Comparison of ENCODE assay signal across 8 cellular contexts in genomic region chr10:125157473-125157865, GRCh38. TPM values are rescaled to one million over a fixed set of nuclear protein-coding genes. Genes with fewer than 3 reads are reported as not detected.
DNase-seq lines count a peak whose midpoint lies in the region; ATAC-seq, FAIRE-seq and TF ChIP-seq lines count a peak whose summit lies in the region.

No MANE protein-coding gene starts in this region.

- no peaks in the 10 kb centered on the region for H3K9me2 ChIP-seq in SK-N-SH

- H3K27ac ChIP-seq in SK-N-SH (ENCODE audit: low read depth in 2 of 2, low read length in 1 of 2) (peak overlapping the region; percentile 66 to 98; a peak in 2 of 4 replicates), ascending aorta (peak overlapping the region; percentile 94 to 99), kidney (ENCODE audit: low read depth in 2 of 2, low read length in 2 of 2) (peak overlapping the region; percentile 68 to 94), suprapubic skin (peak overlapping the region; percentile 95)

- no peak for FAIRE-seq in kidney (lab: Jason Lieb, UNC)

- intact Hi-C loops in ascending aorta (cut with DNase I), result loop anchor here (5.0 kb wide), 1 partner anchor 240 kb away; no protein-coding TSS in a partner anchor
- intact Hi-C loops in kidney (cut with DNase I), result no loop called here

- H2AFZ ChIP-seq in SK-N-SH (ENCODE audit: low read depth), result no peak overlapping the region

- H3F3A ChIP-seq in SK-N-SH (replicated peaks; ENCODE audit: insufficient read depth), result peaks cover 21% of the 10 kb centered on the region

- peak overlapping the region; percentile 66; the same call in 1 of the 2 replicates for H3K9ac ChIP-seq in SK-N-SH
- H3K9ac ChIP-seq in kidney (ENCODE audit: low read length in 2 of 2), result peak overlapping the region; percentile 3 to 76

- H3K9me3 ChIP-seq in SK-N-SH, result no peaks in the 10 kb centered on the region
- no peaks in the 10 kb centered on the region for H3K9me3 ChIP-seq in ascending aorta
- no peaks in the 10 kb centered on the region for H3K9me3 ChIP-seq in kidney (ENCODE audit: control insufficient read depth in 1 of 2, low read length in 2 of 2)
- no peaks in the 10 kb centered on the region for H3K9me3 ChIP-seq in suprapubic skin

- 35% methylated on average over 3 of the region's 3 CpGs for WGBS in SK-N-SH (ENCODE audit: low lambda C conversion rate)
- 38% methylated on average over 3 of the region's 3 CpGs for WGBS in suprapubic skin

- CTCF ChIA-PET in SK-N-SH (lab: Yijun Ruan, JAX), result interaction anchor here (0.8 to 1.5 kb wide), 3 partner anchors 14 to 186 kb away, joined by 3 to 4 read pairs (median 3); no protein-coding TSS in a partner anchor

- peak overlapping the region; percentile 73 to 81 for H3K4me3 ChIP-seq in SK-N-SH (ENCODE audit: low read depth in 2 of 2, low read length in 1 of 2)
- peak overlapping the region; percentile 92 to 96 for H3K4me3 ChIP-seq in ascending aorta
- H3K4me3 ChIP-seq in kidney (ENCODE audit: low read length in 2 of 2), result peak overlapping the region; percentile 67 to 71
- peak overlapping the region; percentile 86 for H3K4me3 ChIP-seq in suprapubic skin

- H3K4me1 ChIP-seq in SK-N-SH (ENCODE audit: control insufficient read depth in 1 of 2, insufficient read depth in 2 of 2, low read depth in 1 of 2, low read length in 1 of 2), result peaks cover 44 to 49% of the 10 kb centered on the region in 2 experiments
- H3K4me1 ChIP-seq in ascending aorta, result peaks cover 17 to 44% of the 10 kb centered on the region in 2 donors
- peaks cover 30 to 45% of the 10 kb centered on the region in 2 donors for H3K4me1 ChIP-seq in kidney (ENCODE audit: control insufficient read depth in 1 of 2, insufficient read depth in 1 of 2, low read depth in 1 of 2, low read length in 2 of 2)
- H3K4me1 ChIP-seq in suprapubic skin, result peaks cover 72% of the 10 kb centered on the region

- DNase-seq in SK-N-SH (no peak), ascending aorta (ENCODE audit: low spot score in 2 of 2) (peak in 1 of 2 donors; percentile 42), kidney (no peak), suprapubic skin (ENCODE audit: low spot score in 2 of 2) (peak in 1 of 2 donors; percentile 1), left lobe of liver (ENCODE audit: low spot score) (no peak)
- no peak for DNase-seq in activated effector memory CD4-positive, alpha-beta T cell treated with Interleukin-2 at 50 U/mL for 16 hours

- H3K36me3 ChIP-seq in SK-N-SH (replicated peaks in 1 of 2; ENCODE audit: control insufficient read depth in 1 of 2, insufficient read depth in 2 of 2, low read length in 1 of 2), result peaks cover 5 to 9% of the 10 kb centered on the region in 2 experiments
- no peaks in the 10 kb centered on the region for H3K36me3 ChIP-seq in ascending aorta
- H3K36me3 ChIP-seq in kidney (ENCODE audit: control insufficient read depth in 1 of 2, insufficient read depth in 2 of 2, low read length in 2 of 2), result no peaks in the 10 kb centered on the region
- H3K36me3 ChIP-seq in suprapubic skin, result no peaks in the 10 kb centered on the region

- peak overlapping the region; percentile 75 for H3K4me2 ChIP-seq in SK-N-SH

- ATAC-seq in SK-N-SH treated with all-trans-retinoic acid at 6 μM for 48 hours (no peak), HG03565 (IDR thresholded peaks at IDR 0.05; ENCODE audit: unreplicated experiment) (no peak), left lobe of liver (no peak)

- H3K27me3 ChIP-seq in SK-N-SH (ENCODE audit: insufficient read depth) (no peaks in the 10 kb centered on the region), ascending aorta (no peaks in the 10 kb centered on the region), suprapubic skin (no peaks in the 10 kb centered on the region)

- no peak for TF ChIP-seq CTCF in SK-N-SH (IDR thresholded peaks at IDR 0.05)
- TF ChIP-seq CTCF in ascending aorta (IDR thresholded peaks at IDR 0.05), result no peak
- no peak for TF ChIP-seq CTCF in kidney (IDR thresholded peaks at IDR 0.05; ENCODE audit: borderline replicate concordance, extremely low read depth, insufficient read depth)
- no peak for TF ChIP-seq CTCF in suprapubic skin (IDR thresholded peaks at IDR 0.05)

- TF ChIP-seq EP300 in SK-N-SH (IDR thresholded peaks at IDR 0.05; ENCODE audit: borderline replicate concordance in 1 of 2, low read depth in 1 of 2, low read length in 1 of 2) (no peak), suprapubic skin (IDR thresholded peaks at IDR 0.05) (no peak)

- peaks cover 71% of the 10 kb centered on the region for H3K79me2 ChIP-seq in SK-N-SH (ENCODE audit: insufficient read depth)

- TF ChIP-seq POLR2A in suprapubic skin (IDR thresholded peaks at IDR 0.05), result no peak

- H4K20me1 ChIP-seq in SK-N-SH (ENCODE audit: insufficient read depth), result peaks cover 54% of the 10 kb centered on the region

- POLR2A ChIA-PET in SK-N-SH (lab: Yijun Ruan, JAX), result no interaction called here

- no peak for TF ChIP-seq RAD21 in SK-N-SH (IDR thresholded peaks at IDR 0.05; ENCODE audit: low read length)

TF ChIP-seq in SK-N-SH, 30 proteins besides CTCF, POLR2A, EP300 and RAD21 (continues in another document):
- TF ChIP-seq SIN3A (IDR thresholded peaks at IDR 0.05; ENCODE audit: borderline replicate concordance, low read depth, low read length) (no peak), JUND (IDR thresholded peaks at IDR 0.05) (no peak), USF2 (IDR thresholded peaks at IDR 0.05; ENCODE audit: borderline replicate concordance, low read depth, low read length) (no peak), GABPA (IDR thresholded peaks at IDR 0.05; ENCODE audit: low read depth) (no peak), YY1 (IDR thresholded peaks at IDR 0.05; ENCODE audit: low read depth) (no peak), GATA2 (CRISPR knock-in tag; IDR thresholded peaks at IDR 0.05) (no peak), IRF3 (IDR thresholded peaks at IDR 0.05; ENCODE audit: low read depth, low read length) (no peak), CHD2 (IDR thresholded peaks at IDR 0.05; ENCODE audit: low read length, partially characterized antibody) (no peak), TCF12 (IDR thresholded peaks at IDR 0.05) (no peak), TEAD4 (IDR thresholded peaks at IDR 0.05; ENCODE audit: borderline replicate concordance, insufficient read depth) (no peak), FOXM1 (IDR thresholded peaks at IDR 0.05; ENCODE audit: low read depth) (no peak)

TF ChIP-seq in SK-N-SH treated with all-trans-retinoic acid at 6 μM for 48 hours, 23 proteins besides CTCF, POLR2A, EP300 and RAD21 (continues in another document):
- TF ChIP-seq PATZ1 (CRISPR knock-in tag; IDR thresholded peaks at IDR 0.05; ENCODE audit: borderline replicate concordance) (no peak), TSHZ2 (CRISPR knock-in tag; IDR thresholded peaks at IDR 0.05) (no peak), ZFP3 (CRISPR knock-in tag; IDR thresholded peaks at IDR 0.05) (no peak), RARB (CRISPR knock-in tag; IDR thresholded peaks at IDR 0.05) (no peak), ESRRG (CRISPR knock-in tag; IDR thresholded peaks at IDR 0.05) (no peak), ISL1 (CRISPR knock-in tag; IDR thresholded peaks at IDR 0.05) (no peak), OSR1 (CRISPR knock-in tag; IDR thresholded peaks at IDR 0.05) (no peak), ZFP30 (CRISPR knock-in tag; IDR thresholded peaks at IDR 0.05) (no peak), ZC3H10 (CRISPR knock-in tag; IDR thresholded peaks at IDR 0.05) (no peak), ZNF8 (CRISPR knock-in tag; IDR thresholded peaks at IDR 0.05) (no peak)

RNA-seq across cellular contexts. Expression of gene CTBP2, which starts 2.9 kb away (rescaled TPM):
- polyA plus RNA-seq in SK-N-SH (2012; rRNA removed), result 51.5 and 69.7 TPM in 2 replicates
- 41.0 and 63.0 TPM in 2 replicates for polyA plus RNA-seq in SK-N-SH (2012; cell fraction: cytosol; rRNA removed)
- polyA plus RNA-seq in SK-N-SH (2012; cell fraction: nucleus; rRNA removed), result 128 and 129 TPM in 2 replicates
- total RNA-seq in ascending aorta, result 57.7 TPM
- 111 TPM for total RNA-seq in kidney
- 33.1 TPM for polyA plus RNA-seq in kidney (ENCODE audit: insufficient read depth, low read depth, low replicate concordance)
- 10 to 100 TPM; 19.7 to 45.7 (median 29.4) TPM for total RNA-seq in suprapubic skin
- 5.8 TPM for total RNA-seq in left lobe of liver
